9 cellular contexts compared by ENCODE assay signal in the genomic region with DNA sequence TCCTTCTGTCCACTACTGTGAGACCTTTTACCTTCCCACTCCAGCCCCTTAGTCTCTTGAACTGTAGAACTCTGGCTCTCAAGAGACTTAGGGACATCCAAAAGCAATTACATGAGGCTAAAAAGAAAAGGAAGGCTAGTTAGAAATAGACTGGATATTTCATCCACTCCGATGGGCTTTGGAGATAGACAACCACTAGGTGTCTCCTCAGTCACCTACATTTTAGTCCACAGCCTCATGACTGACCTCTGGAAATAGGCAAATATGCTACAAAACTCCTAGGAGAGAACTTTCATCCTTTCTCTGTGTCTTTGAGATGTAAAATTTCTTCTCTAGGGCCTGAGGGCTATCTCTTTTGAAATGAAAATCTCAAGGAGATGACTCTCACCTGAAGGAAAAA. TPM values are rescaled to one million over a fixed set of nuclear protein-coding genes. Genes with fewer than 3 reads are reported as not detected.
DNase-seq lines count a peak whose midpoint lies in the region; ATAC-seq and TF ChIP-seq lines count a peak whose summit lies in the region.
"Had no signal": no experiment of that assay in that cellular context is flagged by ENCODE, and none has a peak within 500 bp of the region (broad histone marks: within the 10 kb centered on the region; RNA-seq: fewer than 3 reads in every experiment).

No MANE protein-coding gene starts in this region.

- no peak overlapping the region for H2AFZ ChIP-seq in neuronal stem cell (ENCODE audit: low read length)

- H2AK5ac ChIP-seq in neuronal stem cell (ENCODE audit: low read depth, low read length), result no peak overlapping the region

- no peak overlapping the region for H3K18ac ChIP-seq in neuronal stem cell (ENCODE audit: low read length)

- H3K23ac ChIP-seq in neuronal stem cell (ENCODE audit: low read depth, low read length, poor library complexity), result no peak overlapping the region

- no peaks in the 10 kb centered on the region for H3K79me1 ChIP-seq in neuronal stem cell (ENCODE audit: low read depth, low read length)

- peak; percentile 40 for TF ChIP-seq CTCF in MCF 10A (IDR thresholded peaks at IDR 0.05; ENCODE audit: unreplicated experiment)
- TF ChIP-seq CTCF in breast epithelium (IDR thresholded peaks at IDR 0.05), result peak in 1 of 3 donors; percentile 11
- TF ChIP-seq CTCF in tibial nerve (IDR thresholded peaks at IDR 0.05), result peak in 1 of 5 experiments; percentile 17

- no peak overlapping the region for H4K91ac ChIP-seq in neuronal stem cell (ENCODE audit: low read depth, low read length, poor library complexity)

- H3K9me3 ChIP-seq in breast epithelium, result no peaks in the 10 kb centered on the region
- no peaks in the 10 kb centered on the region for H3K9me3 ChIP-seq in tibial nerve
- H3K9me3 ChIP-seq in neuronal stem cell (replicated peaks in 1 of 2; ENCODE audit: control insufficient read depth in 2 of 2, insufficient read depth in 1 of 2, low read depth in 1 of 2, low read length in 2 of 2), result no peaks in the 10 kb centered on the region

- H3K27ac Mint-ChIP-seq in MCF 10A (ENCODE audit: low read depth, unreplicated experiment), result no peak overlapping the region
- H3K27ac Mint-ChIP-seq in stimulated activated memory B cell treated with anti-CD40 and anti-IgM and Interleukin-4, amounts not matched to agents 10 μg/mL and 1 μg/mL and 100 μg/mL, for 72 hours, result no peak overlapping the region

- no peaks in the 10 kb centered on the region for H3K9me3 Mint-ChIP-seq in MCF 10A (ENCODE audit: unreplicated experiment)
- no peaks in the 10 kb centered on the region for H3K9me3 Mint-ChIP-seq in stimulated activated memory B cell treated with anti-CD40 and anti-IgM and Interleukin-4, amounts not matched to agents 10 μg/mL and 1 μg/mL and 100 μg/mL, for 72 hours

- H3K4me2 ChIP-seq in neuronal stem cell (ENCODE audit: insufficient read depth, low read length, poor library complexity, severe bottlenecking), result no peak overlapping the region

- H3K4ac ChIP-seq in neuronal stem cell (ENCODE audit: low read length), result no peak overlapping the region

- no peak overlapping the region for H3K9ac ChIP-seq in neuronal stem cell (ENCODE audit: low read depth, low read length, poor library complexity)

- POLR2A ChIA-PET in MCF 10A (lab: Yijun Ruan, JAX), result interaction anchor here (1.0 kb wide), 1 partner anchor 90 kb away, joined by 4 read pairs; the partner anchor contains the start of gene MCTS1

- TF ChIP-seq EP300 in tibial nerve (IDR thresholded peaks at IDR 0.05), result no peak

- TF ChIP-seq POLR2A in breast epithelium (IDR thresholded peaks at IDR 0.05) (no peak), erythroblast (IDR thresholded peaks at IDR 0.05; ENCODE audit: low read length) (no peak), tibial nerve (IDR thresholded peaks at IDR 0.05) (no peak)

- peaks cover 18% of the 10 kb centered on the region for H3K27me3 Mint-ChIP-seq in MCF 10A (ENCODE audit: insufficient read depth, unreplicated experiment)
- H3K27me3 Mint-ChIP-seq in stimulated activated memory B cell treated with anti-CD40 and anti-IgM and Interleukin-4, amounts not matched to agents 10 μg/mL and 1 μg/mL and 100 μg/mL, for 72 hours, result no peaks in the 10 kb centered on the region

- peaks cover 7% of the 10 kb centered on the region for H3K36me3 Mint-ChIP-seq in MCF 10A (ENCODE audit: insufficient read depth, unreplicated experiment)
- H3K36me3 Mint-ChIP-seq in stimulated activated memory B cell treated with anti-CD40 and anti-IgM and Interleukin-4, amounts not matched to agents 10 μg/mL and 1 μg/mL and 100 μg/mL, for 72 hours, result no peaks in the 10 kb centered on the region

- no peak overlapping the region for H3K4me3 Mint-ChIP-seq in MCF 10A (ENCODE audit: unreplicated experiment)
- H3K4me3 Mint-ChIP-seq in stimulated activated memory B cell treated with anti-CD40 and anti-IgM and Interleukin-4, amounts not matched to agents 10 μg/mL and 1 μg/mL and 100 μg/mL, for 72 hours, result no peak overlapping the region

- H2BK15ac ChIP-seq in neuronal stem cell (ENCODE audit: low read length), result no peak overlapping the region

- intact Hi-C loops in MCF 10A (cut with micrococcal nuclease) (loop anchor here (1.0 to 10.0 kb wide), 3 partner anchors 91 to 256 kb away; partner anchors contain the start of gene MCTS1), breast epithelium (cut with DNase I; ENCODE audit: low total_unique reads) (no loop called here)

- H3K4me3 ChIP-seq in breast epithelium (no peak overlapping the region), tibial nerve (no peak overlapping the region), neuronal stem cell (ENCODE audit: low read length in 2 of 2) (no peak overlapping the region)

- DNase-seq in MCF 10A (ENCODE audit: unreplicated experiment) (peak; percentile 47), breast epithelium (ENCODE audit: low spot score in 2 of 2) (no peak), NCI-H82 (lab: John Stamatoyannopoulos, UW) (peak; percentile 49), erythroblast (lab: John Stamatoyannopoulos, UW) (peak; percentile 4 to 19), tibial nerve (ENCODE audit: low spot score in 2 of 2) (no peak), NCI-H187 treated with DMSO at 0.1 percent for 48 hours (lab: John Stamatoyannopoulos, UW) (no peak), neuronal stem cell (ENCODE audit: low spot score) (no peak)
- DNase-seq: activated effector memory CD4-positive, alpha-beta T cell treated with Interleukin-2 at 50 U/mL for 16 hours had no signal

- no peak overlapping the region for H2BK12ac ChIP-seq in neuronal stem cell (ENCODE audit: low read length)

- no peaks in the 10 kb centered on the region for H3K4me1 ChIP-seq in breast epithelium
- H3K4me1 ChIP-seq in tibial nerve, result peaks cover 0 to 3% (median 0%) of the 10 kb centered on the region in 4 donors
- H3K4me1 ChIP-seq in neuronal stem cell (ENCODE audit: control insufficient read depth in 2 of 2, insufficient read depth in 1 of 2, low read depth in 1 of 2, low read length in 2 of 2), result no peaks in the 10 kb centered on the region

- no peak overlapping the region for H3K27ac ChIP-seq in breast epithelium
- no peak overlapping the region for H3K27ac ChIP-seq in tibial nerve
- no peak overlapping the region for H3K27ac ChIP-seq in neuronal stem cell (replicated peaks; ENCODE audit: low read length)

- H3K27me3 ChIP-seq in breast epithelium, result peaks cover 0 to 5% of the 10 kb centered on the region in 2 donors
- no peaks in the 10 kb centered on the region for H3K27me3 ChIP-seq in tibial nerve
- no peaks in the 10 kb centered on the region for H3K27me3 ChIP-seq in neuronal stem cell (ENCODE audit: control insufficient read depth in 3 of 3, insufficient read depth in 3 of 3, low read depth in 1 of 3, low read length in 3 of 3)

- ATAC-seq in stimulated activated memory B cell treated with anti-CD40 and anti-IgM and Interleukin-4, amounts not matched to agents 10 μg/mL and 1 μg/mL and 100 μg/mL, for 72 hours, result no peak

- H3K36me3 ChIP-seq in breast epithelium, result no peaks in the 10 kb centered on the region
- no peaks in the 10 kb centered on the region for H3K36me3 ChIP-seq in tibial nerve
- H3K36me3 ChIP-seq in neuronal stem cell (replicated peaks in 1 of 2; ENCODE audit: control insufficient read depth in 2 of 2, insufficient read depth in 2 of 2, low read length in 2 of 2), result no peaks in the 10 kb centered on the region

- BruUV-seq in MCF 10A (replicated peaks; lab: Mats Ljungman, UMichigan), result no TSS peak

- WGBS in tibial nerve, 2 donors, result 29 to 57% methylated on average over 1 of the region's 1 CpG
- no CpG with 5 or more reads among the region's 1 CpG for WGBS in neuronal stem cell (ENCODE audit: extremely low coverage in 2 of 2, insufficient read length in 2 of 2, insufficient replicate concordance in 1 of 2), 2 donors

- H2BK5ac ChIP-seq in neuronal stem cell (ENCODE audit: low read length), result no peak overlapping the region

- peaks cover 6% of the 10 kb centered on the region for H3K4me1 Mint-ChIP-seq in MCF 10A (ENCODE audit: insufficient read depth, unreplicated experiment)
- H3K4me1 Mint-ChIP-seq in stimulated activated memory B cell treated with anti-CD40 and anti-IgM and Interleukin-4, amounts not matched to agents 10 μg/mL and 1 μg/mL and 100 μg/mL, for 72 hours, result no peaks in the 10 kb centered on the region

- H3K14ac ChIP-seq in neuronal stem cell (ENCODE audit: low read length), result no peak overlapping the region

- no peak overlapping the region for H2BK120ac ChIP-seq in neuronal stem cell (ENCODE audit: low read depth, low read length)

- CTCF ChIA-PET in MCF 10A (lab: Yijun Ruan, JAX), result interaction anchor here (0.6 to 1.9 kb wide), 16 partner anchors 15 to 1591 kb away, joined by 3 to 17 read pairs (median 4); no protein-coding TSS in a partner anchor

- H4K8ac ChIP-seq in neuronal stem cell (ENCODE audit: low read depth, low read length), result no peak overlapping the region

RNA-seq across cellular contexts. Expression of gene LAMP2, which starts 45.1 kb away (rescaled TPM):
- 67.0 and 74.8 TPM in 2 replicates for total RNA-seq in MCF 10A (2022)
- 100 to 1,000 TPM; 135 to 197 (median 135) TPM for total RNA-seq in breast epithelium
- total RNA-seq in tibial nerve, result 100 to 1,000 TPM in 3 of 4 donors, 10 to 100 TPM in 1; 84.9 to 110 (median 106) TPM
- 16.4 TPM for polyA plus RNA-seq in neuronal stem cell (2013, experiment 1 of 2)
- 16.9 TPM for polyA plus RNA-seq in neuronal stem cell (2013, experiment 2 of 2)

RNA-seq across cellular contexts. Expression of gene CUL4B, which starts 46.5 kb away (rescaled TPM):
- total RNA-seq in MCF 10A (2022), result 29.5 and 29.6 TPM in 2 replicates
- total RNA-seq in breast epithelium, result 10 to 100 TPM; 38.7 to 45.5 (median 45.1) TPM
- total RNA-seq in tibial nerve, result 10 to 100 TPM; 31.8 to 41.5 (median 34.8) TPM
- polyA plus RNA-seq in neuronal stem cell (2013, experiment 1 of 2), result 38.6 TPM
- 39.7 TPM for polyA plus RNA-seq in neuronal stem cell (2013, experiment 2 of 2)

Comparison
In these comparisons a context has a peak if more than half of its experiments do, and no peak if none do; other contexts are left out.
1. DNase-seq: peak in MCF 10A (single experiment), NCI-H82 (single experiment) and erythroblast (2 of 2); none in breast epithelium (0 of 2), tibial nerve (0 of 2), NCI-H187 treated with DMSO at 0.1 percent for 48 hours (single experiment) and neuronal stem cell (single experiment).